ENCODE assay signal across 9 cellular contexts in genomic region chr7:118288098-118288497, GRCh38.
DNase-seq lines count a peak whose midpoint lies in the region; ATAC-seq lines count a peak whose summit lies in the region.
"Had no signal": no experiment of that assay in that cellular context is flagged by ENCODE, and none has a peak within 500 bp of the region (broad histone marks: within the 10 kb centered on the region; RNA-seq: fewer than 3 reads in every experiment).

No MANE protein-coding gene starts in this region.

- H3K36me3 Mint-ChIP-seq in activated naive CD4-positive, alpha-beta T cell treated with anti-CD3 and anti-CD28 coated beads for 36 hours (ENCODE audit: low read depth), result peaks cover 3% of the 10 kb centered on the region
- H3K36me3 Mint-ChIP-seq in stimulated activated memory B cell treated with anti-CD40 and anti-IgM and Interleukin-4, amounts not matched to agents 10 μg/mL and 1 μg/mL and 100 μg/mL, for 72 hours, result peaks cover 6% of the 10 kb centered on the region

- H3K4me1 Mint-ChIP-seq in activated naive CD4-positive, alpha-beta T cell treated with anti-CD3 and anti-CD28 coated beads for 36 hours (ENCODE audit: low read depth), result peaks cover 19% of the 10 kb centered on the region
- H3K4me1 Mint-ChIP-seq in stimulated activated memory B cell treated with anti-CD40 and anti-IgM and Interleukin-4, amounts not matched to agents 10 μg/mL and 1 μg/mL and 100 μg/mL, for 72 hours, result peaks cover 26% of the 10 kb centered on the region
- H3K4me1 Mint-ChIP-seq: neural crest cell had no signal

- intact Hi-C loops in activated naive CD4-positive, alpha-beta T cell treated with anti-CD3 and anti-CD28 coated beads for 36 hours (cut with micrococcal nuclease), result loop anchor here (2.0 kb wide), 1 partner anchor 23 kb away; no protein-coding TSS in a partner anchor

- CTCF ChIA-PET in activated naive CD4-positive, alpha-beta T cell treated with anti-CD3 and anti-CD28 coated beads for 36 hours (lab: Charles Lee), result no interaction called here

- H3K4me3 Mint-ChIP-seq in activated naive CD4-positive, alpha-beta T cell treated with anti-CD3 and anti-CD28 coated beads for 36 hours, result peak overlapping the region; percentile 19
- peak overlapping the region; percentile 15 for H3K4me3 Mint-ChIP-seq in stimulated activated memory B cell treated with anti-CD40 and anti-IgM and Interleukin-4, amounts not matched to agents 10 μg/mL and 1 μg/mL and 100 μg/mL, for 72 hours
- H3K4me3 Mint-ChIP-seq: neural crest cell had no signal

- ATAC-seq in HG03039 (IDR thresholded peaks at IDR 0.05; ENCODE audit: unreplicated experiment), result peak; percentile 87
- no peak for ATAC-seq in stimulated activated memory B cell treated with anti-CD40 and anti-IgM and Interleukin-4, amounts not matched to agents 10 μg/mL and 1 μg/mL and 100 μg/mL, for 72 hours

- peaks cover 32% of the 10 kb centered on the region for H3K27me3 Mint-ChIP-seq in activated naive CD4-positive, alpha-beta T cell treated with anti-CD3 and anti-CD28 coated beads for 36 hours (ENCODE audit: low read depth)
- peaks cover 45% of the 10 kb centered on the region for H3K27me3 Mint-ChIP-seq in stimulated activated memory B cell treated with anti-CD40 and anti-IgM and Interleukin-4, amounts not matched to agents 10 μg/mL and 1 μg/mL and 100 μg/mL, for 72 hours

- peaks cover 10% of the 10 kb centered on the region for H3K9me3 Mint-ChIP-seq in activated naive CD4-positive, alpha-beta T cell treated with anti-CD3 and anti-CD28 coated beads for 36 hours
- H3K9me3 Mint-ChIP-seq in stimulated activated memory B cell treated with anti-CD40 and anti-IgM and Interleukin-4, amounts not matched to agents 10 μg/mL and 1 μg/mL and 100 μg/mL, for 72 hours, result peaks cover 12% of the 10 kb centered on the region

- no peak overlapping the region for H3K27ac Mint-ChIP-seq in activated naive CD4-positive, alpha-beta T cell treated with anti-CD3 and anti-CD28 coated beads for 36 hours
- H3K27ac Mint-ChIP-seq in stimulated activated memory B cell treated with anti-CD40 and anti-IgM and Interleukin-4, amounts not matched to agents 10 μg/mL and 1 μg/mL and 100 μg/mL, for 72 hours, result no peak overlapping the region

- no peak for DNase-seq in activated naive CD4-positive, alpha-beta T cell treated with anti-CD3 and anti-CD28 coated beads for 36 hours
- DNase-seq in activated naive CD4-positive, alpha-beta T cell treated with Interleukin-2 at 50 U/mL for 16 hours, result no peak
- DNase-seq in OCI-M2 (lab: John Stamatoyannopoulos, UW; ENCODE audit: unreplicated experiment) (peak; percentile 30), mesenteric fat pad (ENCODE audit: low spot score) (no peak), amniotic stem cell (lab: John Stamatoyannopoulos, UW) (no peak)
- no peak for DNase-seq in stimulated activated naive CD4-positive, alpha-beta T cell treated with Interleukin-2 at 50 U/mL for 16 hours (lab: John Stamatoyannopoulos, UW)
